34 cellular contexts compared by ENCODE assay signal in genomic region chr10:1029838-1030237, GRCh38. TPM values are rescaled to one million over a fixed set of nuclear protein-coding genes. Genes with fewer than 3 reads are reported as not detected.
"Had no signal": no experiment of that assay in that cellular context is flagged by ENCODE, and none has a peak within 500 bp of the region (broad histone marks: within the 10 kb centered on the region; RNA-seq: fewer than 3 reads in every experiment).

No MANE protein-coding gene starts in this region.

- H3K9me3 Mint-ChIP-seq: natural killer cell; nephron; neural progenitor cell; stimulated activated effector memory CD8-positive, alpha-beta T cell treated with anti-CD3 and anti-CD28 coated beads, Interleukin-12 subunit alpha, Interleukin-12 subunit beta, amount 100 ng/mL, for 72 hours; stimulated activated naive B cell treated with anti-CD40 and anti-IgM and Interleukin-4, amounts not matched to agents 10 μg/mL and 1 μg/mL and 100 μg/mL, for 72 hours; stimulated activated naive CD8-positive, alpha-beta T cell treated with anti-CD3 and anti-CD28 coated beads, Interleukin-15, Interleukin-2, amounts not matched to agents 100 ng/mL and 50 ng/mL, for 24 hours had no signal

- H3K4me1 ChIP-seq: neural progenitor cell, spleen, stomach, thyroid gland, upper lobe of left lung had no signal

- H3K27ac ChIP-seq: neural progenitor cell, ovary, parathyroid adenoma, skin epidermis, spleen, stomach, thoracic aorta, thyroid gland, tibial nerve, upper lobe of left lung, vagina had no signal

- H3K4me3 ChIP-seq: neural progenitor cell, ovary, psoas muscle, skin epidermis, smooth muscle cell, spleen, stomach, thoracic aorta, thyroid gland, tibial nerve, upper lobe of left lung, vagina had no signal

- H3K27me3 Mint-ChIP-seq: progenitor cell of endocrine pancreas; stimulated activated naive B cell treated with anti-CD40 and anti-IgM and Interleukin-4, amounts not matched to agents 10 μg/mL and 1 μg/mL and 100 μg/mL, for 72 hours; stimulated activated naive CD8-positive, alpha-beta T cell treated with anti-CD3 and anti-CD28 coated beads, Interleukin-15, Interleukin-2, amounts not matched to agents 100 ng/mL and 50 ng/mL, for 24 hours had no signal

- H3K27ac Mint-ChIP-seq: natural killer cell; nephron; neural progenitor cell; progenitor cell of endocrine pancreas; stimulated activated effector memory CD8-positive, alpha-beta T cell treated with anti-CD3 and anti-CD28 coated beads, Interleukin-12 subunit alpha, Interleukin-12 subunit beta, amount 100 ng/mL, for 72 hours; stimulated activated naive B cell treated with anti-CD40 and anti-IgM and Interleukin-4, amounts not matched to agents 10 μg/mL and 1 μg/mL and 100 μg/mL, for 72 hours; stimulated activated naive CD8-positive, alpha-beta T cell treated with anti-CD3 and anti-CD28 coated beads, Interleukin-15, Interleukin-2, amounts not matched to agents 100 ng/mL and 50 ng/mL, for 24 hours had no signal

- H3K79me2 ChIP-seq: parathyroid adenoma had no signal

- H3K4me3 Mint-ChIP-seq: natural killer cell; nephron; neural progenitor cell; stimulated activated effector memory CD8-positive, alpha-beta T cell treated with anti-CD3 and anti-CD28 coated beads, Interleukin-12 subunit alpha, Interleukin-12 subunit beta, amount 100 ng/mL, for 72 hours; stimulated activated naive B cell treated with anti-CD40 and anti-IgM and Interleukin-4, amounts not matched to agents 10 μg/mL and 1 μg/mL and 100 μg/mL, for 72 hours; stimulated activated naive CD8-positive, alpha-beta T cell treated with anti-CD3 and anti-CD28 coated beads, Interleukin-15, Interleukin-2, amounts not matched to agents 100 ng/mL and 50 ng/mL, for 24 hours had no signal

- H3K36me3 Mint-ChIP-seq: natural killer cell; stimulated activated effector memory CD8-positive, alpha-beta T cell treated with anti-CD3 and anti-CD28 coated beads, Interleukin-12 subunit alpha, Interleukin-12 subunit beta, amount 100 ng/mL, for 72 hours had no signal

- H3K36me3 ChIP-seq: neural progenitor cell, ovary, spleen, stomach, thoracic aorta, thyroid gland, tibial nerve, upper lobe of left lung, vagina had no signal

- H3K9me3 ChIP-seq: ovary, psoas muscle, spleen, stomach, thoracic aorta, thyroid gland, tibial nerve, upper lobe of left lung, vagina had no signal

- FAIRE-seq: urothelium cell line had no signal

- ATAC-seq: natural killer cell; psoas muscle; right cardiac atrium; sciatic nerve; stimulated activated effector memory CD8-positive, alpha-beta T cell treated with anti-CD3 and anti-CD28 coated beads, Interleukin-12 subunit alpha, Interleukin-12 subunit beta, amount 100 ng/mL, for 72 hours; stimulated activated naive B cell treated with anti-CD40 and anti-IgM and Interleukin-4, amounts not matched to agents 10 μg/mL and 1 μg/mL and 100 μg/mL, for 72 hours had no signal

- H3K4me1 Mint-ChIP-seq: natural killer cell; neural progenitor cell; stimulated activated effector memory CD8-positive, alpha-beta T cell treated with anti-CD3 and anti-CD28 coated beads, Interleukin-12 subunit alpha, Interleukin-12 subunit beta, amount 100 ng/mL, for 72 hours; stimulated activated naive B cell treated with anti-CD40 and anti-IgM and Interleukin-4, amounts not matched to agents 10 μg/mL and 1 μg/mL and 100 μg/mL, for 72 hours had no signal

- H2AFZ ChIP-seq: neural progenitor cell, parathyroid adenoma had no signal

- H3K9ac ChIP-seq: neural progenitor cell, parathyroid adenoma had no signal

- DNase-seq: natural killer cell; occipital lobe; ovary; posterior cingulate gyrus; psoas muscle; right cardiac atrium; spleen; stimulated activated CD4-positive, alpha-beta T cell treated with anti-CD3 and anti-CD28 coated beads, Interleukin-12 subunit alpha, Interleukin-12 subunit beta, amount 100 ng/mL, for 4 hours; stimulated activated CD4-positive, alpha-beta T cell treated with anti-CD3 and anti-CD28 coated beads, Interleukin-1b, Interleukin-23, amount 100 ng/mL, for 48 hours; stimulated activated CD4-positive, alpha-beta T cell treated with anti-CD3 and anti-CD28 coated beads, Interleukin-4, amount 100 ng/mL, for 24 hours; stimulated activated naive B cell treated with anti-CD40 and anti-IgM and Interleukin-4, amounts not matched to agents 10 μg/mL and 1 μg/mL and 100 μg/mL, for 72 hours; stimulated activated naive CD4-positive, alpha-beta T cell treated with Interleukin-2 at 50 U/mL for 16 hours; stomach; thyroid gland; trophoblast cell; upper lobe of left lung had no signal

- H3K27me3 ChIP-seq: neural progenitor cell, ovary, spleen, stomach, thyroid gland, tibial nerve, upper lobe of left lung, vagina had no signal

- H3K4me2 ChIP-seq: neural progenitor cell, smooth muscle cell had no signal

RNA-seq across cellular contexts. Expression of gene IDI2, which starts 4.2 kb away (rescaled TPM):
- total RNA-seq: natural killer cell, occipital lobe, osteoblast, ovary, progenitor cell of endocrine pancreas, renal cortical epithelial cell, sciatic nerve, smooth muscle cell, spleen, subcutaneous adipose tissue, temporal lobe, thoracic aorta, thyroid gland, upper lobe of left lung, ureter, vagina had no signal
- polyA plus RNA-seq: ovary, smooth muscle cell, stomach had no signal
